8 cellular contexts compared by ENCODE assay signal in the genomic region with DNA sequence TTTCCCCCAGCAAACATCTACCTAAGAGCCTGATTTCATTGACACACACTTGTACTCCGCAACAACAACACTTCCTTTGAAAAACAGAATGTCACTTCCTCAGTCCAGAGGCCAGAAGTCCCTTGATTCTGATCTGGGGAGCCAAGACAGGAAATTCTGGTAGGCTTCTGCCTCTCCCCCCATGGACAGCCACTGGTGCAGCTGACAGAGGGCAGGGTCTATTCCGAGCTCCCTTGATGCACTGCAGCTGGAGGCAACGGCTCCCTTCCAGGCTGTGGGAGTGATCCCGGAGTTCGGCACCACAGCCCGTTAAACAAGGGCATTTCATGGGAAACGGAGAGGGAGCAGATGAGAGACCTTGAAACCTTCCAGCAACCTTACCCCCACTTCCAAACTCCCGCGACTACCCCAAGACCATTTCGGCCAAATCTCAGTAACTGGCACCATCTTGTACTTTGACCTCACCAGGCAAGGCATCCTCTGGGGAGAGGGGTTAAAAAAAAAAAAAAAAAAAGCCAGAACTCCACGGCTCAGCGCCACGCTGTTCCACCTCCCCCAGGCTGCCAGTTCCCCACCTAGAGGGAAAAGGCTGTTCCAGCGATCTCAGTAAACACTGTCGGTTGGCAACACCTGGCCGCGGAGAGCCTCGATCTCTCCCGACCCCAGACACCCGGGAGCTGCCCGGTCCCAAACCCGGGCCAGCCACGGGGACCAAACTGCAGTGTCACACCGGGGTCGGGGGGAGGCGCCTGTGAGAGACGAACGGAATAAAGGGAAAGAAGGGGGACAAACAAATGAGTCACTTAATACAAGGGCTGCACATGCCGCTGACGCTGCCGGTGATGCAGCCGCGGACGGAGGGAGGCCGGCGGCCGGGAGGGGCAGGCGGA. TPM values are rescaled to one million over a fixed set of nuclear protein-coding genes. Genes with fewer than 3 reads are reported as not detected.
DNase-seq lines count a peak whose midpoint lies in the region; ATAC-seq and TF ChIP-seq lines count a peak whose summit lies in the region.

No MANE protein-coding gene starts in this region.

- peaks cover 42% of the 10 kb centered on the region for H3F3A ChIP-seq in GM23248 (ENCODE audit: insufficient read depth)

- WGBS in GM23248 (ENCODE audit: low coverage in 1 of 2, low lambda C conversion rate in 2 of 2, missing lambda C conversion rate in 2 of 2), 2 experiments = 1% methylated on average over 34 to 38 of the region's 38 CpGs

- ATAC-seq in activated T-helper 17 cell treated with anti-CD3 and anti-CD28 coated beads, Interleukin-2, amount 50 U/mL, for 72 hours (replicated peaks) = peak; percentile 66
- peak; percentile 73 to 77 for ATAC-seq in natural killer cell treated with Interleukin-12 subunit alpha and Interleukin-12 subunit beta and Interleukin-15 and Interleukin-18, amount 100 ng/mL, for 72 hours

- no peaks in the 10 kb centered on the region for H3K36me3 Mint-ChIP-seq in activated T-helper 17 cell treated with anti-CD3 and anti-CD28 coated beads, Interleukin-2, amount 50 U/mL, for 72 hours (ENCODE audit: low read depth)
- no peaks in the 10 kb centered on the region for H3K36me3 Mint-ChIP-seq in natural killer cell treated with Interleukin-12 subunit alpha and Interleukin-12 subunit beta and Interleukin-15 and Interleukin-18, amount 100 ng/mL, for 72 hours

- peak overlapping the region; percentile 96 for H3K27ac ChIP-seq in GM23248

- H3K79me2 ChIP-seq in GM23248 (ENCODE audit: insufficient read depth) = peaks cover 21% of the 10 kb centered on the region; the same call in 1 of the 2 replicates

- TF ChIP-seq CTCF in fibroblast of pulmonary artery (IDR thresholded peaks at IDR 0.05; ENCODE audit: low read length, missing control alignments) = peak; percentile 34

- H3K27ac Mint-ChIP-seq in activated T-helper 17 cell treated with anti-CD3 and anti-CD28 coated beads, Interleukin-2, amount 50 U/mL, for 72 hours = peak overlapping the region; percentile 89
- peak overlapping the region; percentile 69 to 71 for H3K27ac Mint-ChIP-seq in natural killer cell treated with Interleukin-12 subunit alpha and Interleukin-12 subunit beta and Interleukin-15 and Interleukin-18, amount 100 ng/mL, for 72 hours

- no peaks in the 10 kb centered on the region for H4K20me1 ChIP-seq in GM23248 (ENCODE audit: insufficient read depth)

- H3K4me3 ChIP-seq in GM23248 (peak overlapping the region; percentile 82), fibroblast of pulmonary artery (replicated peaks; ENCODE audit: low read depth, low read length) (peak overlapping the region; percentile 74)

- DNase-seq in DMS53 (lab: John Stamatoyannopoulos, UW) (peak; percentile 99), GM23248 (peak; percentile 96), Kasumi-1 (lab: John Stamatoyannopoulos, UW) (peak; percentile 83 to 85), RPMI7951 (ENCODE audit: low read depth) (peak; percentile 86), fibroblast of pulmonary artery (ENCODE audit: low read depth) (peak; percentile 92)
- DNase-seq in natural killer cell treated with Interleukin-12 subunit alpha and Interleukin-12 subunit beta and Interleukin-15 and Interleukin-18, amount 100 ng/mL, for 72 hours (ENCODE audit: low spot score) = peak; percentile 74
- peak; percentile 73 for DNase-seq in stimulated activated naive CD4-positive, alpha-beta T cell treated with Interleukin-2 at 50 U/mL for 16 hours (lab: John Stamatoyannopoulos, UW)

- peak overlapping the region; percentile 88 for H2AFZ ChIP-seq in GM23248

- H3K9me2 ChIP-seq in GM23248 (ENCODE audit: insufficient read depth) = no peaks in the 10 kb centered on the region

- H3K9ac ChIP-seq in GM23248 = peak overlapping the region; percentile 90

- in situ Hi-C loops in GM23248 (cut with MboI) = loop anchor here (10.0 kb wide), 1 partner anchor 148 kb away; no protein-coding TSS in a partner anchor

- H3K27me3 Mint-ChIP-seq in activated T-helper 17 cell treated with anti-CD3 and anti-CD28 coated beads, Interleukin-2, amount 50 U/mL, for 72 hours = peaks cover 13% of the 10 kb centered on the region
- peaks cover 20 to 30% of the 10 kb centered on the region in 2 donors for H3K27me3 Mint-ChIP-seq in natural killer cell treated with Interleukin-12 subunit alpha and Interleukin-12 subunit beta and Interleukin-15 and Interleukin-18, amount 100 ng/mL, for 72 hours

- no peaks in the 10 kb centered on the region for H3K9me3 ChIP-seq in GM23248 (ENCODE audit: low read depth)

- peaks cover 20% of the 10 kb centered on the region for H3K4me1 Mint-ChIP-seq in activated T-helper 17 cell treated with anti-CD3 and anti-CD28 coated beads, Interleukin-2, amount 50 U/mL, for 72 hours
- peaks cover 22 to 23% of the 10 kb centered on the region in 2 donors for H3K4me1 Mint-ChIP-seq in natural killer cell treated with Interleukin-12 subunit alpha and Interleukin-12 subunit beta and Interleukin-15 and Interleukin-18, amount 100 ng/mL, for 72 hours (ENCODE audit: low read depth in 2 of 2)

- H3K4me2 ChIP-seq in GM23248 (ENCODE audit: unreplicated experiment) = peak overlapping the region; percentile 80

- no peaks in the 10 kb centered on the region for H3K9me3 Mint-ChIP-seq in activated T-helper 17 cell treated with anti-CD3 and anti-CD28 coated beads, Interleukin-2, amount 50 U/mL, for 72 hours
- H3K9me3 Mint-ChIP-seq in natural killer cell treated with Interleukin-12 subunit alpha and Interleukin-12 subunit beta and Interleukin-15 and Interleukin-18, amount 100 ng/mL, for 72 hours = no peaks in the 10 kb centered on the region

- H3K27me3 ChIP-seq in GM23248 (replicated peaks; ENCODE audit: insufficient read depth) = no peaks in the 10 kb centered on the region

- peaks cover 29% of the 10 kb centered on the region for H3K4me1 ChIP-seq in GM23248 (ENCODE audit: insufficient read depth)

- H3K36me3 ChIP-seq in GM23248 (ENCODE audit: low read depth) = no peaks in the 10 kb centered on the region

- H3K4me3 Mint-ChIP-seq in activated T-helper 17 cell treated with anti-CD3 and anti-CD28 coated beads, Interleukin-2, amount 50 U/mL, for 72 hours = peak overlapping the region; percentile 87
- H3K4me3 Mint-ChIP-seq in natural killer cell treated with Interleukin-12 subunit alpha and Interleukin-12 subunit beta and Interleukin-15 and Interleukin-18, amount 100 ng/mL, for 72 hours = peak overlapping the region; percentile 93

RNA-seq across cellular contexts. Expression of a gene that starts 1.1 kb away (rescaled TPM):
- total RNA-seq in GM23248 (2014; rRNA removed; shearing (Covaris generic)) = 7.2 and 12.2 TPM in 2 replicates
- 1.8 TPM in 2 replicates for polyA plus RNA-seq in GM23248 (2016; fragmentation: Nextera tagmentation; extraction: Ambion mirVana)
- 5.0 and 6.1 TPM in 2 replicates for total RNA-seq in RPMI7951 (2014; rRNA removed; shearing (Covaris generic))
- total RNA-seq in activated T-helper 17 cell treated with anti-CD3 and anti-CD28 coated beads, Interleukin-2, amount 50 U/mL, for 72 hours = 10 to 100 TPM in 1 of 2 donors, 1 to 10 TPM in 1; 6.5 to 11.4 TPM
- total RNA-seq in natural killer cell treated with Interleukin-12 subunit alpha and Interleukin-12 subunit beta and Interleukin-15 and Interleukin-18, amount 100 ng/mL, for 72 hours = 1 to 10 TPM; 1.9 to 8.7 TPM

Comparison
In these comparisons a context has a peak if more than half of its experiments do, and no peak if none do; other contexts are left out.
1. Peak in every context shown above with its lines: DNase-seq, ATAC-seq, H3K4me3 ChIP-seq and H3K27ac ChIP-seq.